In the genomic region with DNA sequence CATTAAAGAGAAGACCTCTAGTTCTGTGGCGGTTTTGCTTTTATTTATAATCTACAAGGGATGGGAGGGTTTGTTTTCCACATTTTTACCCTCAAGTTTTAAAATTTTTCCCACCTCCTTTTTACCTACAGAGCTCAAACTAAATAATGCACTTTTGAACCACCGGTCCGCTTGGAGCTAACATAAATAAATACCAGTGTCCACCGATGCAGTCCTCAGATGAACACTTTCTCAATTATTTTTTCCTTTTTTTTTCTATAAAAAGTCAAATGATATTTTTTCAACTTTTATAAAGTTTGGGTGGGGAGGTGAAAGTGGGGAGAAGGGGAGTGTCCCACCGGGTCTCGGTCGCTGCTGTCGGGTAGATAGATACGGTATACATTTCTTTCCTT, we compare ENCODE assay signal across 10 cellular contexts. TPM values are rescaled to one million over a fixed set of nuclear protein-coding genes. Genes with fewer than 3 reads are reported as not detected.
A peak's percentile ranks its signal among the peaks of the same experiment; 100 is the strongest.
DNase-seq lines count a peak whose midpoint lies in the region; ATAC-seq and TF ChIP-seq lines count a peak whose summit lies in the region.
"Had no signal": no experiment of that assay in that cellular context is flagged by ENCODE, and none has a peak within 500 bp of the region (broad histone marks: within the 10 kb centered on the region; RNA-seq: fewer than 3 reads in every experiment).

No MANE protein-coding gene starts in this region.

- H3K27ac ChIP-seq in lower lobe of right lung (peak overlapping the region; percentile 97), suprapubic skin (peak overlapping the region; percentile 97)

- H3K27me3 ChIP-seq in lower lobe of right lung (ENCODE audit: low read depth) (peaks cover 13% of the 10 kb centered on the region), suprapubic skin (no peaks in the 10 kb centered on the region)

- H3K36me3 Mint-ChIP-seq in chondrocyte (ENCODE audit: low read depth): peaks cover 16% of the 10 kb centered on the region

- H3K9me3 ChIP-seq in lower lobe of right lung (no peaks in the 10 kb centered on the region), suprapubic skin (no peaks in the 10 kb centered on the region)

- intact Hi-C loops in lower lobe of right lung (cut with DNase I): no loop called here

- peak; percentile 11 for DNase-seq in HS-5 (ENCODE audit: low read depth)
- DNase-seq in chondrocyte (ENCODE audit: low spot score): no peak
- DNase-seq in lower lobe of right lung: no peak
- no peak for DNase-seq in suprapubic skin (ENCODE audit: low spot score in 2 of 2)
- DNase-seq in D341Med (ENCODE audit: low spot score): no peak
- no peak for DNase-seq in activated naive CD4-positive, alpha-beta T cell treated with anti-CD3 and anti-CD28 coated beads, Interleukin-2, amount 50 U/mL, for 16 hours
- no peak for DNase-seq in activated T-cell treated with anti-CD3 and anti-CD28 coated beads for 4 hours

- H3K4me1 ChIP-seq in lower lobe of right lung: peaks cover 29% of the 10 kb centered on the region
- H3K4me1 ChIP-seq in suprapubic skin: peaks cover 44% of the 10 kb centered on the region

- TF ChIP-seq CTCF in chondrocyte (IDR thresholded peaks at IDR 0.05) (no peak), lower lobe of right lung (IDR thresholded peaks at IDR 0.05) (no peak), suprapubic skin (IDR thresholded peaks at IDR 0.05) (no peak)

- H3K36me3 ChIP-seq in lower lobe of right lung: peaks cover 16% of the 10 kb centered on the region
- peaks cover 16% of the 10 kb centered on the region for H3K36me3 ChIP-seq in suprapubic skin

- no peak for TF ChIP-seq POLR2A in suprapubic skin (IDR thresholded peaks at IDR 0.05)

- peaks cover 28% of the 10 kb centered on the region for H3K4me1 Mint-ChIP-seq in chondrocyte (ENCODE audit: low read depth)

- no peaks in the 10 kb centered on the region for H3K9me3 Mint-ChIP-seq in chondrocyte (ENCODE audit: low read depth)

- H3K27ac Mint-ChIP-seq in chondrocyte (ENCODE audit: unreplicated experiment): peak overlapping the region; percentile 83

- ATAC-seq in lower lobe of right lung: no peak
- no peak for ATAC-seq in HG03378 (IDR thresholded peaks at IDR 0.05; ENCODE audit: unreplicated experiment)
- ATAC-seq: K562 had no signal

- H3K4me3 ChIP-seq in lower lobe of right lung (peak overlapping the region; percentile 93), suprapubic skin (peak overlapping the region; percentile 89)
- H3K4me3 ChIP-seq: K562 had no signal

- peak overlapping the region; percentile 94 for H3K4me3 Mint-ChIP-seq in chondrocyte (ENCODE audit: unreplicated experiment)

- H3K27me3 Mint-ChIP-seq in chondrocyte (ENCODE audit: low read depth): peaks cover 8% of the 10 kb centered on the region

- no peak for TF ChIP-seq EP300 in suprapubic skin (IDR thresholded peaks at IDR 0.05)

- WGBS in suprapubic skin: 63% methylated on average over 9 of the region's 9 CpGs

RNA-seq across cellular contexts. Expression of a gene that starts 3.3 kb away (rescaled TPM):
- total RNA-seq in chondrocyte (12.3 to 26.0 TPM (median 24.8 TPM) in 3 replicates), lower lobe of right lung (28.3 TPM), suprapubic skin (1 to 10 TPM; 5.7 to 7.6 (median 6.6) TPM)
- total RNA-seq: K562 had no signal

RNA-seq across cellular contexts. Expression of a gene that starts 33.2 kb away (rescaled TPM):
- total RNA-seq in chondrocyte (0.34 to 3.5 TPM (median 2.8 TPM) in 3 replicates), lower lobe of right lung (29.9 TPM), suprapubic skin (1 to 10 TPM in 2 of 4 donors, under 1 TPM in 1, not detected in 1; 0.10 to 2.9 (median 1.9) TPM)
- total RNA-seq: Daoy had no signal
